8 cellular contexts compared by ENCODE assay signal in the genomic region with DNA sequence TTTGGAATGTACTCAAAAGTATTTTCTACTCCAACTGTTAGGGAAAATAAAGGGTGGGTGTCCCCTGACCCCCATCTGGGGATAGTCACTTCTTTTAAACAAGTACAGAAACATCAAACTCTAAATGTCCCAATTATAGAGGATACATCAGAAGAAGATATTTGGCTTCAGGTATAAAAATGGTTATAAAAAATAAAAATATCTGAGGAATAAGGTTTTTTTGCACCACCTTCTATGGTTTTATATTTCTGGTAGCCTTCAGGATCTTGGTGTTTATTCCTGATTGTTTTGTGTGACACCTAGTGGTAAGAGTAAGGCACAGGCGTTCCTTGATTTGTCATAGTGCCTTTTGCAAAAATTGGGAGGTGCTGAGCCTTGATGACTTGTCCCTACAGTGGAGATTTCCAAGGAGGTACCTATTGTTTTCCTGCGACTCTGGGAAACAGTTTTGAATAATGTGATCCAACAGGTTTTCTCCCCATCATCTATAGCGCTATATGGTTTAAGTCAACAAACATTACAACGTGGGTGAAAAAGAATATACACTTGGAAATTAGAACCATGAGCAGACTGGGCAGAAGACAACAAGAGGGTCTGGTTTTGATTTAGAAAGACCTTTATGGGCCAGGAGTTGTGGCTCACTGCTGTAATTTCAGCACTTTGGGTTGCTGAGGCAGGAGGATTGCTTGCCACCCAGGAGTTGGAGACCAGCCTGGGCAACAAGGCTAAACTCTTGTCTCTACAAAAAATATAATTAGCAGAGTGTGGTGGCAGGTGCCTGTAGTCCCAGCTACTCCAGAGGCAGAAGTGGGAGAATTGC. TPM values are rescaled to one million over a fixed set of nuclear protein-coding genes. Genes with fewer than 3 reads are reported as not detected.
DNase-seq lines count a peak whose midpoint lies in the region; ATAC-seq lines count a peak whose summit lies in the region.

No MANE protein-coding gene starts in this region.

- no peak for ATAC-seq in GM19023 (IDR thresholded peaks at IDR 0.05; ENCODE audit: unreplicated experiment)
- no peak for ATAC-seq in GM19328 (IDR thresholded peaks at IDR 0.05; ENCODE audit: unreplicated experiment)
- no peak for ATAC-seq in GM21528 (IDR thresholded peaks at IDR 0.05; ENCODE audit: low FRiP score, unreplicated experiment)

- H3K79me1 ChIP-seq in mesendoderm (ENCODE audit: low read length): peaks cover 15% of the 10 kb centered on the region

- peaks cover 28% of the 10 kb centered on the region for H3K79me2 ChIP-seq in mesendoderm (ENCODE audit: control insufficient read depth, insufficient read depth, low read length)

- H3K9ac ChIP-seq in mesendoderm (ENCODE audit: low read length): no peak overlapping the region

- no peak overlapping the region for H3K4me3 ChIP-seq in mesendoderm (ENCODE audit: low read length)

- no peak overlapping the region for H3K23ac ChIP-seq in mesendoderm (ENCODE audit: low read length)

- H4K5ac ChIP-seq in mesendoderm (ENCODE audit: low read length): no peak overlapping the region

- no peak overlapping the region for H3K4me2 ChIP-seq in mesendoderm (ENCODE audit: low read length)

- no peak overlapping the region for H3K56ac ChIP-seq in mesendoderm (ENCODE audit: low read length)

- no peak overlapping the region for H3K27ac ChIP-seq in mesendoderm (ENCODE audit: low read depth, low read length)

- no peaks in the 10 kb centered on the region for H3K27me3 ChIP-seq in mesendoderm (ENCODE audit: insufficient read depth, low read length, poor library complexity)

- H3K4ac ChIP-seq in mesendoderm (ENCODE audit: low read depth, low read length): no peak overlapping the region

- H2AK5ac ChIP-seq in mesendoderm (ENCODE audit: low read length): no peak overlapping the region

- no peak overlapping the region for H2BK120ac ChIP-seq in mesendoderm (ENCODE audit: low read depth, low read length)

- no peak overlapping the region for H4K8ac ChIP-seq in mesendoderm (ENCODE audit: low read depth, low read length)

- peaks cover 12% of the 10 kb centered on the region for H3K36me3 ChIP-seq in mesendoderm (ENCODE audit: control insufficient read depth, insufficient read depth, low read length)

- H3K18ac ChIP-seq in mesendoderm (ENCODE audit: low read length): no peak overlapping the region

- H2BK15ac ChIP-seq in mesendoderm (replicated peaks; ENCODE audit: low read depth): no peak overlapping the region

- H3K4me1 ChIP-seq in mesendoderm (ENCODE audit: control insufficient read depth, low read depth, low read length): peaks cover 20% of the 10 kb centered on the region

- H2BK5ac ChIP-seq in mesendoderm (ENCODE audit: low read length): no peak overlapping the region

- DNase-seq in DMS153 (lab: John Stamatoyannopoulos, UW): peak; percentile 38
- peak; percentile 33 for DNase-seq in HuH-7 (ENCODE audit: low spot score)
- DNase-seq in NOMO-1 treated with DMSO at 0.1 percent for 48 hours (lab: John Stamatoyannopoulos, UW; ENCODE audit: unreplicated experiment): peak; percentile 67
- peak; percentile 87 for DNase-seq in cerebellar cortex (ENCODE audit: low spot score)
- peak; percentile 82 for DNase-seq in mesendoderm

- no CpG with 5 or more reads among the region's 4 CpGs for WGBS in mesendoderm (ENCODE audit: extremely low coverage, insufficient coverage, low lambda C conversion rate)

RNA-seq across cellular contexts. Expression of a gene that starts 2.5 kb away (rescaled TPM):
- 49.3 TPM for polyA plus RNA-seq in mesendoderm (2013, experiment 1 of 2)
- polyA plus RNA-seq in mesendoderm (2013, experiment 2 of 2): 45.6 TPM

Comparison
In these comparisons a context has a peak if more than half of its experiments do, and no peak if none do; other contexts are left out.
1. DNase-seq: peak in every context shown above with its lines; median percentile 87 in cerebellar cortex; 82 in mesendoderm; 67 in NOMO-1 treated with DMSO at 0.1 percent for 48 hours; 38 in DMS153; 33 in HuH-7.